In the genomic region with DNA sequence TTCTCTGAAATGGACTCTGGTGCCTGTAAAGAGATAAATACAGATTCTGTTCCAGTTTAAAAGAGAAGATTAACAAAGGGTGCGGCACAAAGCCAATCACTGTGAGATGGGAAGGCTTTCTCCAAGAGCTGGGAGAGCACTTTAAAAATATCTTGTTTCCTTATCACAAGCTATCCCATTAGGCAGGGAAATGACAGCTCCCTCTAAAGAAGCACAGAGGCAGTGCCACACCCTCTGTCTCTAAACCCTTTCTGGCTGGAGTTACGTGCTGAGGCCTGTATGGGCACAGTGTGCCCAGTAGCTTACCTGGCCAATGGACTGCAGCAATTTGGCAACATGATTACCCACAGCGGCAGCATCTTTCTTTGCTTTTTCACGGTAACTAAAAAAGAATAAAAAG, we compare ENCODE assay signal across 19 cellular contexts. TPM values are rescaled to one million over a fixed set of nuclear protein-coding genes. Genes with fewer than 3 reads are reported as not detected.
DNase-seq lines count a peak whose midpoint lies in the region; ATAC-seq, FAIRE-seq and TF ChIP-seq lines count a peak whose summit lies in the region.
"Had no signal": no experiment of that assay in that cellular context is flagged by ENCODE, and none has a peak within 500 bp of the region (broad histone marks: within the 10 kb centered on the region; RNA-seq: fewer than 3 reads in every experiment).

No MANE protein-coding gene starts in this region.

- POLR2A ChIA-PET in MCF 10A (lab: Yijun Ruan, JAX), result interaction anchor here (0.7 to 1.9 kb wide), 3 partner anchors 8 to 20 kb away, joined by 3 to 5 read pairs (median 3); a partner anchor contains a TSS

- H3K36me3 ChIP-seq in breast epithelium (no peaks in the 10 kb centered on the region), RWPE2 (ENCODE audit: low read depth) (peaks cover 89% of the 10 kb centered on the region), bronchial epithelial cell (ENCODE audit: control insufficient read depth, insufficient read depth, low read length) (peaks cover 1% of the 10 kb centered on the region)

- H3K27me3 ChIP-seq in breast epithelium (no peaks in the 10 kb centered on the region), RWPE2 (ENCODE audit: insufficient read depth, poor library complexity, severe bottlenecking) (no peaks in the 10 kb centered on the region), bronchial epithelial cell (ENCODE audit: control insufficient read depth, insufficient read depth, low read length) (no peaks in the 10 kb centered on the region)

- intact Hi-C loops in MCF 10A (cut with micrococcal nuclease), result no loop called here
- intact Hi-C loops in breast epithelium (cut with DNase I; ENCODE audit: low total_unique reads), result loop anchor here (2.0 kb wide), 1 partner anchor 56 kb away; no protein-coding TSS in a partner anchor

- TF ChIP-seq POLR2A in breast epithelium (IDR thresholded peaks at IDR 0.05), result no peak

- no peak overlapping the region for H3K4me3 Mint-ChIP-seq in MCF 10A (ENCODE audit: unreplicated experiment)
- no peak overlapping the region for H3K4me3 Mint-ChIP-seq in stimulated activated effector memory CD8-positive, alpha-beta T cell treated with anti-CD3 and anti-CD28 coated beads, Interleukin-12 subunit alpha, Interleukin-12 subunit beta, amount 100 ng/mL, for 72 hours
- H3K4me3 Mint-ChIP-seq: CD14-positive monocyte had no signal

- H3K9me3 Mint-ChIP-seq in MCF 10A (ENCODE audit: unreplicated experiment), result no peaks in the 10 kb centered on the region
- no peaks in the 10 kb centered on the region for H3K9me3 Mint-ChIP-seq in stimulated activated effector memory CD8-positive, alpha-beta T cell treated with anti-CD3 and anti-CD28 coated beads, Interleukin-12 subunit alpha, Interleukin-12 subunit beta, amount 100 ng/mL, for 72 hours
- H3K9me3 Mint-ChIP-seq: CD14-positive monocyte had no signal

- DNase-seq in MCF 10A (ENCODE audit: unreplicated experiment), result peak; percentile 14
- no peak for DNase-seq in breast epithelium (ENCODE audit: low spot score in 2 of 2)
- DNase-seq in RWPE2 (ENCODE audit: low spot score), result no peak
- peak; percentile 57 for DNase-seq in bronchial epithelial cell (ENCODE audit: low read depth)
- DNase-seq in stimulated activated effector memory CD8-positive, alpha-beta T cell treated with anti-CD3 and anti-CD28 coated beads, Interleukin-12 subunit alpha, Interleukin-12 subunit beta, amount 100 ng/mL, for 72 hours (ENCODE audit: low spot score in 2 of 2), result no peak
- DNase-seq in middle frontal gyrus (ENCODE audit: extremely low spot score, low spot score), result no peak
- no peak for DNase-seq in NCI-H1694 (lab: John Stamatoyannopoulos, UW)
- DNase-seq: AML-193, DMS79 treated with DMSO at 0.1 percent for 48 hours, NCI-H1417, NCI-H187 treated with DMSO at 0.1 percent for 48 hours, NCI-H446, NCI-H526 treated with DMSO at 0.1 percent for 48 hours, SHP77 treated with DMSO at 0.1 percent for 48 hours had no signal

- H3K4me3 ChIP-seq in breast epithelium, result no peak overlapping the region
- H3K4me3 ChIP-seq in RWPE2 (ENCODE audit: severe bottlenecking), result no peak overlapping the region
- no peak overlapping the region for H3K4me3 ChIP-seq in bronchial epithelial cell (ENCODE audit: low read depth, low read length)

- H3K4me1 ChIP-seq in breast epithelium, result no peaks in the 10 kb centered on the region
- H3K4me1 ChIP-seq in RWPE2 (ENCODE audit: insufficient read depth, poor library complexity, severe bottlenecking), result no peaks in the 10 kb centered on the region

- CTCF ChIA-PET in MCF 10A (lab: Yijun Ruan, JAX), result interaction anchor here (0.5 to 2.7 kb wide), 7 partner anchors 20 to 248 kb away, joined by 3 to 13 read pairs (median 3); a partner anchor contains a TSS

- H3K4me1 Mint-ChIP-seq in MCF 10A (ENCODE audit: insufficient read depth, unreplicated experiment), result no peaks in the 10 kb centered on the region
- H3K4me1 Mint-ChIP-seq in stimulated activated effector memory CD8-positive, alpha-beta T cell treated with anti-CD3 and anti-CD28 coated beads, Interleukin-12 subunit alpha, Interleukin-12 subunit beta, amount 100 ng/mL, for 72 hours, result no peaks in the 10 kb centered on the region
- H3K4me1 Mint-ChIP-seq: CD14-positive monocyte had no signal

- no peaks in the 10 kb centered on the region for H3K27me3 Mint-ChIP-seq in MCF 10A (ENCODE audit: insufficient read depth, unreplicated experiment)

- H3K27ac Mint-ChIP-seq in MCF 10A (ENCODE audit: low read depth, unreplicated experiment), result no peak overlapping the region
- peak overlapping the region; percentile 29 for H3K27ac Mint-ChIP-seq in stimulated activated effector memory CD8-positive, alpha-beta T cell treated with anti-CD3 and anti-CD28 coated beads, Interleukin-12 subunit alpha, Interleukin-12 subunit beta, amount 100 ng/mL, for 72 hours
- H3K27ac Mint-ChIP-seq: CD14-positive monocyte had no signal

- H3K36me3 Mint-ChIP-seq in MCF 10A (ENCODE audit: insufficient read depth, unreplicated experiment), result peaks cover 97% of the 10 kb centered on the region
- peaks cover 100% of the 10 kb centered on the region for H3K36me3 Mint-ChIP-seq in stimulated activated effector memory CD8-positive, alpha-beta T cell treated with anti-CD3 and anti-CD28 coated beads, Interleukin-12 subunit alpha, Interleukin-12 subunit beta, amount 100 ng/mL, for 72 hours

- TF ChIP-seq CTCF in MCF 10A (IDR thresholded peaks at IDR 0.05; ENCODE audit: unreplicated experiment), result no peak
- no peak for TF ChIP-seq CTCF in breast epithelium (IDR thresholded peaks at IDR 0.05)
- no peak for TF ChIP-seq CTCF in RWPE2 (IDR thresholded peaks at IDR 0.05; ENCODE audit: poor library complexity, severe bottlenecking)
- peak; percentile 19 for TF ChIP-seq CTCF in bronchial epithelial cell (IDR thresholded peaks at IDR 0.05; ENCODE audit: insufficient read depth, low read length, severe bottlenecking)

- peak; percentile 67; the same call in 2 of the 3 replicates for ATAC-seq in RWPE2 (ENCODE audit: low read depth)
- no peak for ATAC-seq in stimulated activated effector memory CD8-positive, alpha-beta T cell treated with anti-CD3 and anti-CD28 coated beads, Interleukin-12 subunit alpha, Interleukin-12 subunit beta, amount 100 ng/mL, for 72 hours

- H3K9me3 ChIP-seq in breast epithelium (no peaks in the 10 kb centered on the region), RWPE2 (ENCODE audit: severe bottlenecking) (no peaks in the 10 kb centered on the region)

- H3K27ac ChIP-seq in breast epithelium, result no peak overlapping the region
- no peak overlapping the region for H3K27ac ChIP-seq in RWPE2 (ENCODE audit: poor library complexity, severe bottlenecking)
- H3K27ac ChIP-seq: KMS-11 had no signal

- no TSS peak for BruUV-seq in MCF 10A (replicated peaks; lab: Mats Ljungman, UMichigan)

- no peak for FAIRE-seq in bronchial epithelial cell (lab: Jason Lieb, UNC)
- FAIRE-seq: RCC 7860 had no signal

RNA-seq across cellular contexts. Expression of a gene that starts 9.0 kb away (rescaled TPM):
- total RNA-seq in MCF 10A (2022) (0.26 and 0.69 TPM in 2 replicates), breast epithelium (under 1 TPM; 0.33 to 0.64 (median 0.59) TPM), bronchial epithelial cell (0.26 TPM in 2 replicates)

RNA-seq across cellular contexts. Expression of a gene that starts 20.4 kb away (rescaled TPM):
- 65.5 and 65.7 TPM in 2 replicates for total RNA-seq in MCF 10A (2022)
- 10 to 100 TPM; 44.0 to 69.8 (median 60.3) TPM for total RNA-seq in breast epithelium
- 62.4 and 63.2 TPM in 2 replicates for total RNA-seq in bronchial epithelial cell

RNA-seq across cellular contexts. Expression of a gene that starts 33.8 kb away (rescaled TPM):
- total RNA-seq in MCF 10A (2022) (not detected in 2 replicates), breast epithelium (1 to 10 TPM in 1 of 3 donors, not detected in 2; 1.3 TPM), bronchial epithelial cell (not detected in 2 replicates)
- total RNA-seq: H4, OCI-LY7 had no signal

RNA-seq across cellular contexts. Expression of a gene that starts 59.0 kb away (rescaled TPM):
- total RNA-seq in MCF 10A (2022) (97.7 and 106 TPM in 2 replicates), breast epithelium (100 to 1,000 TPM; 153 to 172 (median 156) TPM), bronchial epithelial cell (127 and 138 TPM in 2 replicates)

Comparison
In these comparisons a context has a peak if more than half of its experiments do, and no peak if none do; other contexts are left out.
1. DNase-seq: peak in MCF 10A (single experiment) and bronchial epithelial cell (single experiment); none in breast epithelium (0 of 2), RWPE2 (single experiment), stimulated activated effector memory CD8-positive, alpha-beta T cell treated with anti-CD3 and anti-CD28 coated beads, Interleukin-12 subunit alpha, Interleukin-12 subunit beta, amount 100 ng/mL, for 72 hours (0 of 2), middle frontal gyrus (single experiment) and NCI-H1694 (single experiment).